Comparison of ENCODE assay signal across 9 cellular contexts in the genomic region with DNA sequence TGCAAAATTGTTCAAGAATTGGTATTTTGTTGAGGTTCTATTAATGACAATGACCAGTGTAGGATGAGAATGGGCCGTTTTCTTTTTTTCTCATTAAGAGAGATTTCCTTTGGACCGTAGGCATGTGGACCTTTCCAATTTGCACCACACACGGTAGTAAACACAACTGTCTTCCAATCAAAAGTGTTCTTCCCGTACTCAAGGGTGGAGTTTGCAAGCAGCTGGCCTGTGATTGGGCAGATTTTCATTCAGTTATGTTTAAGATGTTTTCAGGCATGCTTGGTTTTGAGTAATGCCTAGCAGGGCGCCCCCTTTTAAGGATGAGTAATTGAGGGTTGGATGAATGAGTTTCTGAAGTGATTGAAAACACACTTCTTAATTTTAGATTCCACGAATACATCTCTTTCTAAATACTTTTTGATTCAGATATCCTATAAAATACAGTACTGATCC. TPM values are rescaled to one million over a fixed set of nuclear protein-coding genes. Genes with fewer than 3 reads are reported as not detected.
DNase-seq lines count a peak whose midpoint lies in the region; ATAC-seq lines count a peak whose summit lies in the region.
"Had no signal": no experiment of that assay in that cellular context is flagged by ENCODE, and none has a peak within 500 bp of the region (broad histone marks: within the 10 kb centered on the region; RNA-seq: fewer than 3 reads in every experiment).

No MANE protein-coding gene starts in this region.

- H3K27ac ChIP-seq in right cardiac atrium (ENCODE audit: low read length): no peak overlapping the region
- H3K27ac ChIP-seq: C4-2B had no signal

- peak overlapping the region; percentile 31 for H3K27ac Mint-ChIP-seq in activated naive CD8-positive, alpha-beta T cell treated with anti-CD3 and anti-CD28 coated beads, Interleukin-2, amount 10 ng/mL, durations not matched to agents 7 days and 5 days

- peak overlapping the region; percentile 93 for H3K4me3 Mint-ChIP-seq in activated naive CD8-positive, alpha-beta T cell treated with anti-CD3 and anti-CD28 coated beads, Interleukin-2, amount 10 ng/mL, durations not matched to agents 7 days and 5 days

- peak overlapping the region; percentile 92 for H3K4me3 ChIP-seq in right cardiac atrium (ENCODE audit: low read length)

- no peaks in the 10 kb centered on the region for H3K27me3 Mint-ChIP-seq in activated naive CD8-positive, alpha-beta T cell treated with anti-CD3 and anti-CD28 coated beads, Interleukin-2, amount 10 ng/mL, durations not matched to agents 7 days and 5 days

- WGBS in right cardiac atrium: 20% methylated on average over 6 of the region's 6 CpGs

- H3K9me3 Mint-ChIP-seq in activated naive CD8-positive, alpha-beta T cell treated with anti-CD3 and anti-CD28 coated beads, Interleukin-2, amount 10 ng/mL, durations not matched to agents 7 days and 5 days: peaks cover 8% of the 10 kb centered on the region

- peaks cover 40% of the 10 kb centered on the region for H3K4me1 Mint-ChIP-seq in activated naive CD8-positive, alpha-beta T cell treated with anti-CD3 and anti-CD28 coated beads, Interleukin-2, amount 10 ng/mL, durations not matched to agents 7 days and 5 days

- H3K4me1 ChIP-seq in right cardiac atrium (ENCODE audit: control insufficient read depth, insufficient read depth, low read length): no peaks in the 10 kb centered on the region

- peak; percentile 15 to 39 for DNase-seq in NCI-H524 (lab: John Stamatoyannopoulos, UW)
- DNase-seq in NCI-H524 treated with DMSO at 0.1 percent for 48 hours (lab: John Stamatoyannopoulos, UW): no peak
- DNase-seq in RPMI7951 (ENCODE audit: low read depth): peak; percentile 85
- DNase-seq in activated naive CD8-positive, alpha-beta T cell treated with anti-CD3 and anti-CD28 coated beads, Interleukin-2, amount 10 ng/mL, durations not matched to agents 7 days and 5 days: no peak
- DNase-seq in right cardiac atrium: no peak
- DNase-seq in stimulated activated CD4-positive, alpha-beta T cell treated with anti-CD3 and anti-CD28 coated beads, Interleukin-12 subunit alpha, Interleukin-12 subunit beta, amount 100 ng/mL, for 24 hours (ENCODE audit: low read depth in 2 of 2): peak; percentile 32 to 34

- no peaks in the 10 kb centered on the region for H3K9me3 ChIP-seq in right cardiac atrium (ENCODE audit: control insufficient read depth, low read length)

- peaks cover 13% of the 10 kb centered on the region for H3K36me3 Mint-ChIP-seq in activated naive CD8-positive, alpha-beta T cell treated with anti-CD3 and anti-CD28 coated beads, Interleukin-2, amount 10 ng/mL, durations not matched to agents 7 days and 5 days

- POLR2A ChIA-PET in activated naive CD8-positive, alpha-beta T cell treated with anti-CD3 and anti-CD28 coated beads, Interleukin-2, amount 10 ng/mL, durations not matched to agents 7 days and 5 days (lab: Charles Lee): interaction anchor here (2.2 to 8.1 kb wide), 3 partner anchors 15 to 142 kb away, joined by 17 to 132 read pairs (median 58); partner anchors contain the start of genes CDC23, CDC25C and FAM53C

- intact Hi-C loops in right cardiac atrium (cut with DNase I): no loop called here

- ATAC-seq in HG03103 (IDR thresholded peaks at IDR 0.05; ENCODE audit: low read depth, unreplicated experiment) (peak; percentile 33), right cardiac atrium (peak in 1 of 2 donors; percentile 31), HG03025 (IDR thresholded peaks at IDR 0.05; ENCODE audit: low FRiP score, unreplicated experiment) (no peak)
- ATAC-seq in activated naive CD8-positive, alpha-beta T cell treated with anti-CD3 and anti-CD28 coated beads, Interleukin-2, amount 10 ng/mL, durations not matched to agents 7 days and 5 days (ENCODE audit: low read depth): peak; percentile 29

- H3K27me3 ChIP-seq in right cardiac atrium (ENCODE audit: control insufficient read depth, insufficient read depth): no peaks in the 10 kb centered on the region

RNA-seq across cellular contexts. Expression of gene KDM3B, which starts 2.5 kb away (rescaled TPM):
- total RNA-seq in RPMI7951 (2014; rRNA removed; shearing (Covaris generic)): 20.7 and 24.0 TPM in 2 replicates
- total RNA-seq in activated naive CD8-positive, alpha-beta T cell treated with anti-CD3 and anti-CD28 coated beads, Interleukin-2, amount 10 ng/mL, durations not matched to agents 7 days and 5 days: 10 to 100 TPM; 63.0 to 70.8 TPM
- total RNA-seq in right cardiac atrium: 10 to 100 TPM; 44.9 to 56.3 (median 47.5) TPM
- 22.8 TPM for polyA plus RNA-seq in right cardiac atrium

RNA-seq across cellular contexts. Expression of gene FAM53C, which starts 16.9 kb away (rescaled TPM):
- total RNA-seq in RPMI7951 (2014; rRNA removed; shearing (Covaris generic)): 34.8 and 35.1 TPM in 2 replicates
- total RNA-seq in activated naive CD8-positive, alpha-beta T cell treated with anti-CD3 and anti-CD28 coated beads, Interleukin-2, amount 10 ng/mL, durations not matched to agents 7 days and 5 days: 10 to 100 TPM; 29.3 to 31.2 TPM
- total RNA-seq in right cardiac atrium: 10 to 100 TPM; 20.2 to 25.0 (median 22.8) TPM
- polyA plus RNA-seq in right cardiac atrium: 16.9 TPM

RNA-seq across cellular contexts. Expression of gene CDC25C, which starts 23.3 kb away (rescaled TPM):
- total RNA-seq in RPMI7951 (2014; rRNA removed; shearing (Covaris generic)): 24.4 and 28.3 TPM in 2 replicates
- total RNA-seq in activated naive CD8-positive, alpha-beta T cell treated with anti-CD3 and anti-CD28 coated beads, Interleukin-2, amount 10 ng/mL, durations not matched to agents 7 days and 5 days: 10 to 100 TPM; 11.9 to 13.2 TPM
- total RNA-seq in right cardiac atrium: under 1 TPM in 2 of 4 donors, not detected in 2; 0.26 to 0.29 TPM
- not detected for polyA plus RNA-seq in right cardiac atrium

Comparison
In these comparisons a context has a peak if more than half of its experiments do, and no peak if none do; other contexts are left out.
1. DNase-seq: peak in NCI-H524 (2 of 2), RPMI7951 (single experiment) and stimulated activated CD4-positive, alpha-beta T cell treated with anti-CD3 and anti-CD28 coated beads, Interleukin-12 subunit alpha, Interleukin-12 subunit beta, amount 100 ng/mL, for 24 hours (2 of 2); none in NCI-H524 treated with DMSO at 0.1 percent for 48 hours (single experiment), activated naive CD8-positive, alpha-beta T cell treated with anti-CD3 and anti-CD28 coated beads, Interleukin-2, amount 10 ng/mL, durations not matched to agents 7 days and 5 days (single experiment) and right cardiac atrium (0 of 3).
2. RNA of gene CDC25C, which starts 23.3 kb away (total RNA-seq): 24.4 to 28.3 TPM in RPMI7951 and 11.9 to 13.2 TPM in activated naive CD8-positive, alpha-beta T cell treated with anti-CD3 and anti-CD28 coated beads, Interleukin-2, amount 10 ng/mL, durations not matched to agents 7 days and 5 days; 0.26 to 0.29 TPM in right cardiac atrium; every median in the first group is over 10 times any median in the second.